10 cellular contexts compared by ENCODE assay signal in the genomic region with DNA sequence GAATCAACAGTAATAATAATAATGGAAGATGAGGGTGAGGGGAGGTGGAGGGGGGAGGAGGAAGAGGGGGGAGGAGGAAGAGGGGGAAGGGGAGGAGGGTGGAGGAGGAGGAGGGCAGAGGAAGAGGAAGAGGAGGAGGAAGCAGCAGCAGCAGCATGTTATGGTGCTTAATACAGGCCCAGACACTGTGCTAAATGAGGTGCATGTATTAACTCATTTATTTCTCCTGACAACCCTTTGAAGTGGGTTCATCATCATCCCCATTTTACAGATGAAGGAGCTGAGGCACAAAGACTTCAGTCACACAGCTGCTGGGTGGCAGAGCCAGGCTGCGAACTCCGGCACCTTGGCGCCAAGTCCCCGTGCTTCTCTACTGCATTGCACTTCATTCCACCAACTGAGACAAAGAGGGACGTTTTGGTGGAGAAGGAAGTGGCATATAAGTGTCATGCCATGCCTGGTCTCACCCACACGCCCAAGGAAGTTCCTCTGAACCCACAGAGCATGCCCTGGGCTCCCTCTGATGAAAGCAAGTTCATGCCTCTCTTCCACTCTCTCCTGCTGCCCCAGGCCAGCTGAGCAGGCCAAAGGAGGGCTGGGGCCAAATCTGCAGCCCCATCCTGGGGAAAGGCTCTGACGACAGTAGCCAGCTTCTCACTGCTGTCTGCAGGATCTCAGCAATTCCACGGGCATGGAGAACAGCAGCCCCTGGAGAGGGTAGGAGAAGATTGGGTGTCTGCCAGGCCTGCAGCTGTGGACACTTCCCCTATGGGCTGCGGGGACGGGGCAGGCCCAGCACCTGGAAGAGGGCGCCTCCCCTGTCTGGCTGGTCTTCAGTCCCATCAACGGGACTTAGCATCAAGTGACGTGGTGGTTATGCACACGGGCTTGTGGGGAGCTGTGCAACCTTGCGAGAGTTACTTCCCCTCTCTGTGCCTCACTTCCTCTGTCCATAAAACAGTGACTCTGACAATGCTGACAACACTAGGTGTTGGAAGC. TPM values are rescaled to one million over a fixed set of nuclear protein-coding genes. Genes with fewer than 3 reads are reported as not detected.
DNase-seq lines count a peak whose midpoint lies in the region; ATAC-seq and TF ChIP-seq lines count a peak whose summit lies in the region.
"Had no signal": no experiment of that assay in that cellular context is flagged by ENCODE, and none has a peak within 500 bp of the region (broad histone marks: within the 10 kb centered on the region; RNA-seq: fewer than 3 reads in every experiment).

No MANE protein-coding gene starts in this region.

- WGBS in lower leg skin, 2 donors, result 61 to 72% methylated on average over 15 of the region's 15 CpGs

- H4K20me1 ChIP-seq in OCI-LY3 (ENCODE audit: insufficient read depth, low read length), result 0 out of 2 replicates have a peak, but pooled peaks cover 4% of the 10 kb centered on the region

- peak overlapping the region; percentile 10; the same call in 1 of the 2 replicates for H3K4me2 ChIP-seq in OCI-LY3 (ENCODE audit: low read length)

- no peak overlapping the region for H3K27ac ChIP-seq in OCI-LY3 (ENCODE audit: low read length)

- peak overlapping the region; percentile 62 for H3K27ac Mint-ChIP-seq in activated naive CD4-positive, alpha-beta T cell treated with anti-CD3 and anti-CD28 coated beads for 36 hours
- peak overlapping the region; percentile 72 to 90 (median 86) for H3K27ac Mint-ChIP-seq in naive thymus-derived CD8-positive, alpha-beta T cell
- H3K27ac Mint-ChIP-seq in Caco-2 (ENCODE audit: unreplicated experiment), result no peak overlapping the region

- H3K27me3 ChIP-seq in OCI-LY3 (ENCODE audit: low read depth, low read length) (no peaks in the 10 kb centered on the region), Caco-2 (replicated peaks; ENCODE audit: control insufficient read depth, insufficient read depth, low read length) (no peaks in the 10 kb centered on the region)

- no peaks in the 10 kb centered on the region for H3K79me2 ChIP-seq in OCI-LY3 (ENCODE audit: low read length)

- H3K4me3 Mint-ChIP-seq in activated naive CD4-positive, alpha-beta T cell treated with anti-CD3 and anti-CD28 coated beads for 36 hours, result peak overlapping the region; percentile 43
- peak overlapping the region; percentile 33 to 77 (median 64) for H3K4me3 Mint-ChIP-seq in naive thymus-derived CD8-positive, alpha-beta T cell
- H3K4me3 Mint-ChIP-seq in Caco-2 (ENCODE audit: unreplicated experiment), result no peak overlapping the region

- peak; percentile 72 to 76 for ATAC-seq in naive thymus-derived CD8-positive, alpha-beta T cell
- ATAC-seq in HG02623 (IDR thresholded peaks at IDR 0.05; ENCODE audit: unreplicated experiment), result no peak
- ATAC-seq in GM21619 (IDR thresholded peaks at IDR 0.05; ENCODE audit: unreplicated experiment), result no peak
- ATAC-seq: Panc1 had no signal

- POLR2A ChIA-PET in naive thymus-derived CD8-positive, alpha-beta T cell (lab: Charles Lee), result interaction anchor here (0.5 to 1.1 kb wide), 6 partner anchors 32 to 89 kb away, joined by 3 to 5 read pairs (median 3); no protein-coding TSS in a partner anchor
- POLR2A ChIA-PET in Caco-2 (lab: Charles Lee), result no interaction called here

- DNase-seq in GF-D8 (lab: John Stamatoyannopoulos, UW), result peak; percentile 92
- DNase-seq in activated naive CD4-positive, alpha-beta T cell treated with anti-CD3 and anti-CD28 coated beads for 36 hours, result peak; percentile 71
- DNase-seq in naive thymus-derived CD8-positive, alpha-beta T cell, result peak in 3 of 10 donors; percentile 22 to 60 (median 25)
- no peak for DNase-seq in lower leg skin (ENCODE audit: low spot score in 2 of 2)
- DNase-seq in Caco-2, result no peak
- DNase-seq: retina had no signal

- no peak for TF ChIP-seq POLR2A in lower leg skin (IDR thresholded peaks at IDR 0.05)

- H3K4me1 ChIP-seq in OCI-LY3 (ENCODE audit: low read length) (peaks cover 19% of the 10 kb centered on the region), Caco-2 (no peaks in the 10 kb centered on the region)

- no peaks in the 10 kb centered on the region for H3K9me3 ChIP-seq in OCI-LY3 (ENCODE audit: insufficient read depth, low read length)
- H3K9me3 ChIP-seq in Caco-2, result no peaks in the 10 kb centered on the region

- H3K36me3 ChIP-seq in OCI-LY3 (replicated peaks; ENCODE audit: low read depth, low read length) (no peaks in the 10 kb centered on the region), Caco-2 (ENCODE audit: control insufficient read depth, insufficient read depth, low read length) (no peaks in the 10 kb centered on the region)

- CTCF ChIA-PET in activated naive CD4-positive, alpha-beta T cell treated with anti-CD3 and anti-CD28 coated beads for 36 hours (lab: Charles Lee), result interaction anchor here (0.6 to 1.1 kb wide), 4 partner anchors 19 to 122 kb away, joined by 3 to 7 read pairs (median 3); no protein-coding TSS in a partner anchor
- CTCF ChIA-PET in Caco-2 (lab: Charles Lee), result no interaction called here

- H3K27me3 Mint-ChIP-seq in activated naive CD4-positive, alpha-beta T cell treated with anti-CD3 and anti-CD28 coated beads for 36 hours (ENCODE audit: low read depth), result no peaks in the 10 kb centered on the region
- H3K27me3 Mint-ChIP-seq in naive thymus-derived CD8-positive, alpha-beta T cell, result no peaks in the 10 kb centered on the region
- H3K27me3 Mint-ChIP-seq in Caco-2 (ENCODE audit: insufficient read depth, unreplicated experiment), result no peaks in the 10 kb centered on the region

- H3K9ac ChIP-seq in OCI-LY3 (ENCODE audit: low read length), result no peak overlapping the region

- no TSS peak for BruUV-seq in Caco-2 (replicated peaks; lab: Mats Ljungman, UMichigan)

- no peaks in the 10 kb centered on the region for H3K9me3 Mint-ChIP-seq in activated naive CD4-positive, alpha-beta T cell treated with anti-CD3 and anti-CD28 coated beads for 36 hours
- peaks cover 0 to under 1% (median 0%) of the 10 kb centered on the region in 9 donors for H3K9me3 Mint-ChIP-seq in naive thymus-derived CD8-positive, alpha-beta T cell
- no peaks in the 10 kb centered on the region for H3K9me3 Mint-ChIP-seq in Caco-2 (ENCODE audit: unreplicated experiment)

- TF ChIP-seq CTCF in OCI-LY3 (IDR thresholded peaks at IDR 0.05; ENCODE audit: low read depth, low read length), result no peak
- no peak for TF ChIP-seq CTCF in lower leg skin (IDR thresholded peaks at IDR 0.05)
- TF ChIP-seq CTCF in Caco-2 (IDR thresholded peaks at IDR 0.05; ENCODE audit: insufficient read depth in 1 of 2, low read depth in 1 of 2, low read length in 1 of 2, severe bottlenecking in 1 of 2, unreplicated experiment in 1 of 2), result no peak

- peaks cover 3% of the 10 kb centered on the region for H3K36me3 Mint-ChIP-seq in activated naive CD4-positive, alpha-beta T cell treated with anti-CD3 and anti-CD28 coated beads for 36 hours (ENCODE audit: low read depth)
- H3K36me3 Mint-ChIP-seq in naive thymus-derived CD8-positive, alpha-beta T cell, result peaks cover 1 to 16% (median 10%) of the 10 kb centered on the region in 3 donors
- H3K36me3 Mint-ChIP-seq in Caco-2 (ENCODE audit: insufficient read depth, unreplicated experiment), result peaks cover 4% of the 10 kb centered on the region

- H2AFZ ChIP-seq in OCI-LY3 (ENCODE audit: low read depth, low read length), result no peak overlapping the region

- H3K4me1 Mint-ChIP-seq in activated naive CD4-positive, alpha-beta T cell treated with anti-CD3 and anti-CD28 coated beads for 36 hours (ENCODE audit: low read depth), result peaks cover 37% of the 10 kb centered on the region
- H3K4me1 Mint-ChIP-seq in naive thymus-derived CD8-positive, alpha-beta T cell, result peaks cover 23 to 74% (median 41%) of the 10 kb centered on the region in 4 donors
- no peaks in the 10 kb centered on the region for H3K4me1 Mint-ChIP-seq in Caco-2 (ENCODE audit: low read depth, unreplicated experiment)

- intact Hi-C loops in activated naive CD4-positive, alpha-beta T cell treated with anti-CD3 and anti-CD28 coated beads for 36 hours (cut with micrococcal nuclease), result loop anchor here (2.0 kb wide), 2 partner anchors 32 to 80 kb away; no protein-coding TSS in a partner anchor
- intact Hi-C loops in lower leg skin (cut with DNase I; ENCODE audit: low total_unique reads), result no loop called here
- intact Hi-C loops in Caco-2 (cut with micrococcal nuclease; ENCODE audit: unreplicated experiment), result no loop called here

- H3K4me3 ChIP-seq in OCI-LY3 (ENCODE audit: low read length) (no peak overlapping the region), lower leg skin (ENCODE audit: low read depth, poor library complexity, severe bottlenecking) (no peak overlapping the region), Caco-2 (ENCODE audit: low read depth, low read length) (no peak overlapping the region)

RNA-seq across cellular contexts. Expression of a gene that starts 21.8 kb away (rescaled TPM):
- total RNA-seq in activated naive CD4-positive, alpha-beta T cell treated with anti-CD3 and anti-CD28 coated beads for 36 hours, result 1 to 10 TPM; 3.3 to 4.5 TPM
- total RNA-seq in naive thymus-derived CD8-positive, alpha-beta T cell, result 10 to 100 TPM; 49.6 to 50.7 TPM
- polyA plus RNA-seq in naive thymus-derived CD8-positive, alpha-beta T cell, result 1 to 10 TPM in 1 of 3 donors, under 1 TPM in 2; 0.44 to 1.4 (median 0.73) TPM
- total RNA-seq in lower leg skin (10 to 100 TPM; 17.2 to 20.3 (median 19.7) TPM), Caco-2 (2022) (12.5 and 12.8 TPM in 2 replicates)

Comparison
In these comparisons a context has a peak if more than half of its experiments do, and no peak if none do; other contexts are left out.
1. DNase-seq: peak in GF-D8 (single experiment) and activated naive CD4-positive, alpha-beta T cell treated with anti-CD3 and anti-CD28 coated beads for 36 hours (single experiment); none in lower leg skin (0 of 2) and Caco-2 (0 of 2).
2. ATAC-seq: peak in naive thymus-derived CD8-positive, alpha-beta T cell (2 of 2); none in HG02623 (single experiment) and GM21619 (single experiment).